In genomic region chr16:3673201-3673600, GRCh38 we compare ENCODE assay signal across 2 cellular contexts.
TF ChIP-seq lines count a peak whose summit lies in the region.

No MANE protein-coding gene starts in this region.

TF ChIP-seq in HepG2, 621 proteins besides CTCF, POLR2A, EP300 and RAD21:
- TF ChIP-seq PBX3 (CRISPR knock-in tag; IDR thresholded peaks at IDR 0.05; ENCODE audit: borderline replicate concordance) (no peak), MIER2 (CRISPR knock-in tag; IDR thresholded peaks at IDR 0.05) (no peak), ZNF224 (CRISPR knock-in tag; IDR thresholded peaks at IDR 0.05) (no peak), MAX (IDR thresholded peaks at IDR 0.05) (no peak), ZSCAN30 (CRISPR knock-in tag; IDR thresholded peaks at IDR 0.05) (no peak), NR2F2 (IDR thresholded peaks at IDR 0.05; ENCODE audit: borderline replicate concordance, low read depth) (no peak), SP5 (CRISPR knock-in tag; IDR thresholded peaks at IDR 0.05; ENCODE audit: borderline replicate concordance, low read depth) (no peak), MED1 (CRISPR knock-in tag; IDR thresholded peaks at IDR 0.05) (no peak), MYNN (CRISPR knock-in tag; IDR thresholded peaks at IDR 0.05; ENCODE audit: low read depth) (no peak), MAFF (IDR thresholded peaks at IDR 0.05; ENCODE audit: low read depth, low read length) (no peak), NFYC (CRISPR knock-in tag; IDR thresholded peaks at IDR 0.05) (no peak), LRRFIP1 (CRISPR knock-in tag; conservative IDR thresholded peaks at IDR 0.05) (no peak), PRDM10 (CRISPR knock-in tag; IDR thresholded peaks at IDR 0.05; ENCODE audit: low read depth) (no peak)

TF ChIP-seq in WTC11, 78 proteins besides CTCF, POLR2A, EP300 and RAD21:
- TF ChIP-seq JAZF1 (CRISPR knock-in tag; IDR thresholded peaks at IDR 0.05) (no peak), SMAD3 (CRISPR knock-in tag; IDR thresholded peaks at IDR 0.05; ENCODE audit: borderline replicate concordance) (no peak), ZNF425 (CRISPR knock-in tag; conservative IDR thresholded peaks at IDR 0.05) (no peak), PRDM15 (CRISPR knock-in tag; IDR thresholded peaks at IDR 0.05) (no peak), ZBTB43 (CRISPR knock-in tag; IDR thresholded peaks at IDR 0.05) (no peak), ATF6 (CRISPR knock-in tag; IDR thresholded peaks at IDR 0.05) (no peak), KAT7 (CRISPR knock-in tag; IDR thresholded peaks at IDR 0.05; ENCODE audit: borderline replicate concordance) (no peak), ZMAT4 (CRISPR knock-in tag; IDR thresholded peaks at IDR 0.05) (no peak), FOXJ3 (CRISPR knock-in tag; IDR thresholded peaks at IDR 0.05; ENCODE audit: borderline replicate concordance) (no peak)
